Comparison of ENCODE assay signal across 8 cellular contexts in the genomic region with DNA sequence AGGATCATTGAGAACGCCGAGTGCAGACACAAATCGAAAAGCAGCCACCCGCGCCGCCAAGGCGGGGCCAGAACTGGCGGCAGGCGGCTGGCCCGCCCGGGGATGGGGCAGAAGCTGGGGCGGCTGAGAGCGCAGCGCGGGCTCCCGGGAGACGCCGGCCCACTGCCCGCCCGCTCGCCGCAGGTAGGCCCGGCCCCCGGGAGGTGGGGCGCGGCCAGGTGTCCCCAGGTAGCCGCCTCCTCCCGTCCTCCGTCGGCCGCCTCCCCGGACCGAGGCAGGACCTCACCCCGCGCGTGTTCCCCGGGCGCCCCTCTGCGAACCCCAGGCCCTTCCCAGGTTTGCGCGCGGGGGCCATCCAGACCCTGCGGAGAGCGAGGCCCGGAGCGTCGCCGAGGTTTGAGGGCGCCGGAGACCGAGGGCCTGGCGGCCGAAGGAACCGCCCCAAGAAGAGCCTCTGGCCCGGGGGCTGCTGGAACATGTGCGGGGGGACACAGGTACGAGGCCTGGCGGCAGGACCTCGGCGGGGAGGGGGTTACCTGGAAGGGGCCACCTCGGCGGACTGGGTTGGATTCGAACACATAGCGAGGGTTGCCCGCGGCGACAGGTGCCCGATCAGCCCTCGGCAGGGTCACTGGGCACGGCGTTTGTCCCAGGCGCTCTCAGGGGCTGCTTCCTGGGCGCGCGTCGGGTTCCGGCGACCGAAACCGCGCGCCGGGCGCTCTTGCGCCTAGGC. TPM values are rescaled to one million over a fixed set of nuclear protein-coding genes. Genes with fewer than 3 reads are reported as not detected.
DNase-seq lines count a peak whose midpoint lies in the region; ATAC-seq lines count a peak whose summit lies in the region.

PRRG4 (plus strand) TSS at position 248 of the 733 bp plus-strand sequence. CDS start 603 bp downstream, outside the sequence.

- peak; percentile 72 for ATAC-seq in GM19043 (IDR thresholded peaks at IDR 0.05; ENCODE audit: low read depth, unreplicated experiment)
- ATAC-seq in HG03135 (IDR thresholded peaks at IDR 0.05; ENCODE audit: unreplicated experiment), result peak; percentile 74
- ATAC-seq in activated naive CD8-positive, alpha-beta T cell treated with anti-CD3 and anti-CD28 coated beads, Interleukin-2, amount 10 ng/mL, durations not matched to agents 7 days and 5 days (ENCODE audit: low read depth), result peak; percentile 79

- H3K27ac Mint-ChIP-seq in activated naive CD8-positive, alpha-beta T cell treated with anti-CD3 and anti-CD28 coated beads, Interleukin-2, amount 10 ng/mL, durations not matched to agents 7 days and 5 days, result peak within 1 kb of the TSS; percentile 76

- H3K36me3 Mint-ChIP-seq in activated naive CD8-positive, alpha-beta T cell treated with anti-CD3 and anti-CD28 coated beads, Interleukin-2, amount 10 ng/mL, durations not matched to agents 7 days and 5 days, result no peaks in the 10 kb centered on the region

- H3K9me3 Mint-ChIP-seq in activated naive CD8-positive, alpha-beta T cell treated with anti-CD3 and anti-CD28 coated beads, Interleukin-2, amount 10 ng/mL, durations not matched to agents 7 days and 5 days, result no peaks in the 10 kb centered on the region

- peaks cover 5% of the 10 kb centered on the region for H3K4me1 Mint-ChIP-seq in activated naive CD8-positive, alpha-beta T cell treated with anti-CD3 and anti-CD28 coated beads, Interleukin-2, amount 10 ng/mL, durations not matched to agents 7 days and 5 days

- H3K27me3 Mint-ChIP-seq in activated naive CD8-positive, alpha-beta T cell treated with anti-CD3 and anti-CD28 coated beads, Interleukin-2, amount 10 ng/mL, durations not matched to agents 7 days and 5 days, result peaks cover 28% of the 10 kb centered on the region

- peak within 1 kb of the TSS; percentile 93 for H3K4me3 Mint-ChIP-seq in activated naive CD8-positive, alpha-beta T cell treated with anti-CD3 and anti-CD28 coated beads, Interleukin-2, amount 10 ng/mL, durations not matched to agents 7 days and 5 days

- POLR2A ChIA-PET in activated naive CD8-positive, alpha-beta T cell treated with anti-CD3 and anti-CD28 coated beads, Interleukin-2, amount 10 ng/mL, durations not matched to agents 7 days and 5 days (lab: Charles Lee), result interaction anchor here (0.6 kb wide), 1 partner anchor 23 kb away, joined by 6 read pairs; no protein-coding TSS in a partner anchor

- DNase-seq in COLO668 (lab: John Stamatoyannopoulos, UW; ENCODE audit: unreplicated experiment) (peak; percentile 86), NOMO-1 (lab: John Stamatoyannopoulos, UW; ENCODE audit: unreplicated experiment in 2 of 2) (peak; percentile 81 to 85), hepatic stellate cell (ENCODE audit: low spot score) (peak; percentile 45), retina (peak; percentile 52), amniotic stem cell (lab: John Stamatoyannopoulos, UW) (no peak)
- peak; percentile 67 for DNase-seq in activated naive CD8-positive, alpha-beta T cell treated with anti-CD3 and anti-CD28 coated beads, Interleukin-2, amount 10 ng/mL, durations not matched to agents 7 days and 5 days

RNA-seq across cellular contexts. Expression of gene PRRG4, which starts in this region (rescaled TPM):
- total RNA-seq in activated naive CD8-positive, alpha-beta T cell treated with anti-CD3 and anti-CD28 coated beads, Interleukin-2, amount 10 ng/mL, durations not matched to agents 7 days and 5 days, result under 1 TPM; 0.26 to 0.33 TPM

Comparison
In these comparisons a context has a peak if more than half of its experiments do, and no peak if none do; other contexts are left out.
1. Peak in DNase-seq and ATAC-seq in activated naive CD8-positive, alpha-beta T cell treated with anti-CD3 and anti-CD28 coated beads, Interleukin-2, amount 10 ng/mL, durations not matched to agents 7 days and 5 days; RNA of the gene not detected or under 1 TPM.